In genomic region chr13:111659842-111660241, GRCh38 we compare ENCODE assay signal across 21 cellular contexts.
"Had no signal": no experiment of that assay in that cellular context is flagged by ENCODE, and none has a peak within 500 bp of the region (broad histone marks: within the 10 kb centered on the region; RNA-seq: fewer than 3 reads in every experiment).

No MANE protein-coding gene starts in this region.

- DNase-seq: activated B cell treated with CpG ODN at 0.5 μM for 24 hours; activated CD4-positive, alpha-beta memory T cell treated with anti-CD3 and anti-CD28 coated beads for 36 hours; activated CD4-positive, alpha-beta T cell treated with anti-CD3 and anti-CD28 coated beads for 4 hours; central memory CD4-positive, alpha-beta T cell; foreskin melanocyte; glutamatergic neuron; hippocampal formation; mammary epithelial cell; nephron progenitor cell; stimulated activated CD4-positive, alpha-beta T cell treated with anti-CD3 and anti-CD28 coated beads, Interleukin-15, amount 100 ng/mL, for 24 hours; stimulated activated CD4-positive, alpha-beta T cell treated with anti-CD3 and anti-CD28 coated beads, Interleukin-2, amount 100 ng/mL, for 48 hours; stimulated activated naive CD8-positive, alpha-beta T cell treated with anti-CD3 and anti-CD28 coated beads, Interleukin-15, amount 100 ng/mL, for 72 hours; trophoblast cell had no signal

- FAIRE-seq: colon, islet of Langerhans, TTC549 had no signal

- H3K36me3 Mint-ChIP-seq: activated CD4-positive, alpha-beta memory T cell treated with anti-CD3 and anti-CD28 coated beads for 36 hours; activated naive CD8-positive, alpha-beta T cell had no signal

- H3K9me3 Mint-ChIP-seq: activated B cell treated with CpG ODN at 0.5 μM for 24 hours; activated CD4-positive, alpha-beta memory T cell treated with anti-CD3 and anti-CD28 coated beads for 36 hours; nephron progenitor cell; stimulated activated naive CD8-positive, alpha-beta T cell treated with anti-CD3 and anti-CD28 coated beads, Interleukin-15, amount 100 ng/mL, for 72 hours; T-helper 2 cell treated with Interferon-gamma antibody and Interleukin-4, amounts not matched to agents 5 μg/mL and 100 μg/mL, for 36 hours had no signal

- H3K4me1 Mint-ChIP-seq: activated B cell treated with CpG ODN at 0.5 μM for 24 hours; stimulated activated naive CD8-positive, alpha-beta T cell treated with anti-CD3 and anti-CD28 coated beads, Interleukin-15, amount 100 ng/mL, for 72 hours had no signal

- H3K4me3 Mint-ChIP-seq: activated B cell treated with CpG ODN at 0.5 μM for 24 hours; activated CD4-positive, alpha-beta memory T cell treated with anti-CD3 and anti-CD28 coated beads for 36 hours; activated naive CD8-positive, alpha-beta T cell; stimulated activated naive CD8-positive, alpha-beta T cell treated with anti-CD3 and anti-CD28 coated beads, Interleukin-15, amount 100 ng/mL, for 72 hours; T-helper 2 cell treated with Interferon-gamma antibody and Interleukin-4, amounts not matched to agents 5 μg/mL and 100 μg/mL, for 36 hours had no signal

- H3K27ac ChIP-seq: skin epidermis, suprapubic skin had no signal

- H3K27ac Mint-ChIP-seq: activated B cell treated with CpG ODN at 0.5 μM for 24 hours; activated CD4-positive, alpha-beta memory T cell treated with anti-CD3 and anti-CD28 coated beads for 36 hours; activated naive CD8-positive, alpha-beta T cell; nephron progenitor cell; progenitor cell of endocrine pancreas; stimulated activated naive CD8-positive, alpha-beta T cell treated with anti-CD3 and anti-CD28 coated beads, Interleukin-15, amount 100 ng/mL, for 72 hours; T-helper 2 cell treated with Interferon-gamma antibody and Interleukin-4, amounts not matched to agents 5 μg/mL and 100 μg/mL, for 36 hours had no signal

- H3K9me3 ChIP-seq: suprapubic skin had no signal

- ATAC-seq: stimulated activated naive CD8-positive, alpha-beta T cell treated with anti-CD3 and anti-CD28 coated beads, Interleukin-15, amount 100 ng/mL, for 72 hours had no signal

- H3K27me3 Mint-ChIP-seq: activated B cell treated with CpG ODN at 0.5 μM for 24 hours; activated naive CD8-positive, alpha-beta T cell; stimulated activated naive CD8-positive, alpha-beta T cell treated with anti-CD3 and anti-CD28 coated beads, Interleukin-15, amount 100 ng/mL, for 72 hours had no signal

- H3K4me1 ChIP-seq: suprapubic skin had no signal

- H3K4me3 ChIP-seq: skin epidermis, suprapubic skin had no signal

- H3K36me3 ChIP-seq: suprapubic skin had no signal
